ENCODE assay signal across 8 cellular contexts in genomic region chr5:154384480-154385235, GRCh38.
DNase-seq lines count a peak whose midpoint lies in the region; ATAC-seq, FAIRE-seq and TF ChIP-seq lines count a peak whose summit lies in the region.

No MANE protein-coding gene starts in this region.

- no peak overlapping the region for H3K4me3 ChIP-seq in tibial nerve

- peaks cover 48% of the 10 kb centered on the region for H3K36me3 Mint-ChIP-seq in activated T-helper 2 cell treated with anti-CD3 and anti-CD28 coated beads, Interferon-gamma antibody, Interleukin-2, Interleukin-4, amounts not matched to agents 10 μg/mL and 5 μg/mL and 100 μg/mL, durations not matched to agents 14 hours and 24 hours and 36 hours (ENCODE audit: low read depth)

- peak; percentile 61 for DNase-seq in GM12891 (ENCODE audit: insufficient read length, low spot score)
- peak; percentile 74 for DNase-seq in germinal center (ENCODE audit: low spot score)
- no peak for DNase-seq in stimulated activated CD4-positive, alpha-beta T cell treated with anti-CD3 and anti-CD28 coated beads, Interleukin-4, amount 100 ng/mL, for 1 hour
- DNase-seq in activated T-helper 2 cell treated with anti-CD3 and anti-CD28 coated beads, Interferon-gamma antibody, Interleukin-2, Interleukin-4, amounts not matched to agents 10 μg/mL and 5 μg/mL and 100 μg/mL, durations not matched to agents 14 hours and 24 hours and 36 hours (ENCODE audit: low spot score), result no peak
- no peak for DNase-seq in cortex of kidney (lab: John Stamatoyannopoulos, UW)
- DNase-seq in tibial nerve (ENCODE audit: low spot score in 2 of 2), result no peak

- peaks cover 12% of the 10 kb centered on the region for H3K9me3 Mint-ChIP-seq in activated T-helper 2 cell treated with anti-CD3 and anti-CD28 coated beads, Interferon-gamma antibody, Interleukin-2, Interleukin-4, amounts not matched to agents 10 μg/mL and 5 μg/mL and 100 μg/mL, durations not matched to agents 14 hours and 24 hours and 36 hours

- peak; percentile 99 for FAIRE-seq in GM12891 (lab: Jason Lieb, UNC)

- no peak for TF ChIP-seq POLR2A in GM12891 (IDR thresholded peaks at IDR 0.05; ENCODE audit: low read depth, low read length)
- TF ChIP-seq POLR2A in tibial nerve (IDR thresholded peaks at IDR 0.05), result no peak

- H3K27ac ChIP-seq in tibial nerve, result no peak overlapping the region

- no peaks in the 10 kb centered on the region for H3K9me3 ChIP-seq in tibial nerve

- no peaks in the 10 kb centered on the region for H3K27me3 Mint-ChIP-seq in activated T-helper 2 cell treated with anti-CD3 and anti-CD28 coated beads, Interferon-gamma antibody, Interleukin-2, Interleukin-4, amounts not matched to agents 10 μg/mL and 5 μg/mL and 100 μg/mL, durations not matched to agents 14 hours and 24 hours and 36 hours (ENCODE audit: low read depth)

- H3K27ac Mint-ChIP-seq in activated T-helper 2 cell treated with anti-CD3 and anti-CD28 coated beads, Interferon-gamma antibody, Interleukin-2, Interleukin-4, amounts not matched to agents 10 μg/mL and 5 μg/mL and 100 μg/mL, durations not matched to agents 14 hours and 24 hours and 36 hours, result no peak overlapping the region

- H3K4me1 ChIP-seq in tibial nerve, result no peaks in the 10 kb centered on the region

- no peak for TF ChIP-seq EP300 in tibial nerve (IDR thresholded peaks at IDR 0.05)

- 52 to 62% methylated on average over 9 of the region's 9 CpGs for WGBS in tibial nerve, 2 donors

- no peak for TF ChIP-seq CTCF in tibial nerve (IDR thresholded peaks at IDR 0.05)

- no peaks in the 10 kb centered on the region for H3K27me3 ChIP-seq in tibial nerve

- H3K4me1 Mint-ChIP-seq in activated T-helper 2 cell treated with anti-CD3 and anti-CD28 coated beads, Interferon-gamma antibody, Interleukin-2, Interleukin-4, amounts not matched to agents 10 μg/mL and 5 μg/mL and 100 μg/mL, durations not matched to agents 14 hours and 24 hours and 36 hours (ENCODE audit: low read depth), result peaks cover 6% of the 10 kb centered on the region

- H3K36me3 ChIP-seq in tibial nerve, result peaks cover 0 to 71% (median 2%) of the 10 kb centered on the region in 3 donors

- intact Hi-C loops in activated T-helper 2 cell treated with anti-CD3 and anti-CD28 coated beads, Interferon-gamma antibody, Interleukin-2, Interleukin-4, amounts not matched to agents 10 μg/mL and 5 μg/mL and 100 μg/mL, durations not matched to agents 14 hours and 24 hours and 36 hours (cut with micrococcal nuclease), result no loop called here

- H3K4me3 Mint-ChIP-seq in activated T-helper 2 cell treated with anti-CD3 and anti-CD28 coated beads, Interferon-gamma antibody, Interleukin-2, Interleukin-4, amounts not matched to agents 10 μg/mL and 5 μg/mL and 100 μg/mL, durations not matched to agents 14 hours and 24 hours and 36 hours (ENCODE audit: low read depth), result no peak overlapping the region

- ATAC-seq in GM21381 (IDR thresholded peaks at IDR 0.05; ENCODE audit: unreplicated experiment), result peak; percentile 97
- peak; percentile 98 for ATAC-seq in HG03442 (IDR thresholded peaks at IDR 0.05; ENCODE audit: unreplicated experiment)

TF ChIP-seq in GM12891, 5 proteins besides CTCF, POLR2A, EP300 and RAD21:
- peak; percentile 92 for TF ChIP-seq POU2F2 (IDR thresholded peaks at IDR 0.05; ENCODE audit: low read depth, low read length)
- TF ChIP-seq SPI1 (IDR thresholded peaks at IDR 0.05; ENCODE audit: low read depth, low read length), result peak; percentile 96
- TF ChIP-seq TAF1 (IDR thresholded peaks at IDR 0.05; ENCODE audit: low read depth, low read length), result no peak
- TF ChIP-seq PAX5 (IDR thresholded peaks at IDR 0.05; ENCODE audit: insufficient read depth, low read length, severe bottlenecking), result peak; percentile 87

Comparison
In these comparisons a context has a peak if more than half of its experiments do, and no peak if none do; other contexts are left out.
1. DNase-seq: peak in GM12891 (single experiment) and germinal center (single experiment); none in stimulated activated CD4-positive, alpha-beta T cell treated with anti-CD3 and anti-CD28 coated beads, Interleukin-4, amount 100 ng/mL, for 1 hour (single experiment), activated T-helper 2 cell treated with anti-CD3 and anti-CD28 coated beads, Interferon-gamma antibody, Interleukin-2, Interleukin-4, amounts not matched to agents 10 μg/mL and 5 μg/mL and 100 μg/mL, durations not matched to agents 14 hours and 24 hours and 36 hours (single experiment), cortex of kidney (single experiment) and tibial nerve (0 of 2).